In the genomic region with DNA sequence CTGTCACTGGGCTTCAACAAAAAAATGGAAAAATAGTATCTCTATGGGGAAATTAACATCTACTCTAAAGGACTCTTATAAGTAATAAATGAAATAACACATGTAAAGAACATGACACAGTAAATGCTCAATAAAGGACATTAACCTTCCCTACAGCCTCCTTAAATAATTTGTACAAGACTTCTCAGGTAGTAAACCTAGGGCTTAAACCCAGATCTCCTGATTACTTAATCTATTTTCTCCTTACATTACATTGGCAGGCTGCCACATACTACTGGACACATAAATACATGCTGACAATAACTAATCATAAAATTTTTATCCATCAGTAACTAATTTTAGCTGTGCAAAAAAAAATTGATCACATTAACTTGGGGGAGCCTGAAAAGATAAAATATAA, we compare ENCODE assay signal across 20 cellular contexts.
"Had no signal": no experiment of that assay in that cellular context is flagged by ENCODE, and none has a peak within 500 bp of the region (broad histone marks: within the 10 kb centered on the region; RNA-seq: fewer than 3 reads in every experiment).

No MANE protein-coding gene starts in this region.

- FAIRE-seq: endometrium, keratinocyte had no signal

- H3K36me3 ChIP-seq: colonic mucosa, gastrocnemius medialis, lower lobe of right lung had no signal

- H3K9ac ChIP-seq: parathyroid adenoma had no signal

- H3K27me3 ChIP-seq: colonic mucosa, gastrocnemius medialis, testis had no signal

- H3K36me3 Mint-ChIP-seq: natural killer cell treated with Interleukin-12 subunit alpha and Interleukin-12 subunit beta and Interleukin-15 and Interleukin-18, amount 100 ng/mL, for 72 hours had no signal

- H3K4me3 ChIP-seq: colonic mucosa, gastrocnemius medialis, lower lobe of right lung, smooth muscle cell, testis had no signal

- H3K27me3 Mint-ChIP-seq: activated B cell treated with CpG ODN at 0.5 μM for 24 hours; activated CD4-positive, alpha-beta memory T cell treated with anti-CD3 and anti-CD28 coated beads for 36 hours; activated naive CD8-positive, alpha-beta T cell treated with anti-CD3 and anti-CD28 coated beads, Interleukin-2, amount 50 U/mL, for 24 hours; central memory CD8-positive, alpha-beta T cell; natural killer cell treated with Interleukin-12 subunit alpha and Interleukin-12 subunit beta and Interleukin-15 and Interleukin-18, amount 100 ng/mL, for 72 hours; type B pancreatic cell had no signal

- H3K9me3 Mint-ChIP-seq: activated B cell treated with CpG ODN at 0.5 μM for 24 hours; activated CD4-positive, alpha-beta memory T cell treated with anti-CD3 and anti-CD28 coated beads for 36 hours; activated naive CD4-positive, alpha-beta T cell treated with anti-CD3 and anti-CD28 coated beads for 36 hours; activated naive CD8-positive, alpha-beta T cell treated with anti-CD3 and anti-CD28 coated beads, Interleukin-2, amount 50 U/mL, for 24 hours; central memory CD8-positive, alpha-beta T cell; natural killer cell treated with Interleukin-12 subunit alpha and Interleukin-12 subunit beta and Interleukin-15 and Interleukin-18, amount 100 ng/mL, for 72 hours; type B pancreatic cell had no signal

- ATAC-seq: activated naive CD8-positive, alpha-beta T cell treated with anti-CD3 and anti-CD28 coated beads, Interleukin-2, amount 50 U/mL, for 24 hours; esophagus mucosa; gastrocnemius medialis; lower lobe of right lung; natural killer cell treated with Interleukin-12 subunit alpha and Interleukin-12 subunit beta and Interleukin-15 and Interleukin-18, amount 100 ng/mL, for 72 hours; sciatic nerve had no signal

- H3K9me3 ChIP-seq: colonic mucosa, gastrocnemius medialis, lower lobe of right lung, testis had no signal

- H3K4me3 Mint-ChIP-seq: activated B cell treated with CpG ODN at 0.5 μM for 24 hours; activated CD4-positive, alpha-beta memory T cell treated with anti-CD3 and anti-CD28 coated beads for 36 hours; activated naive CD4-positive, alpha-beta T cell treated with anti-CD3 and anti-CD28 coated beads for 36 hours; activated naive CD8-positive, alpha-beta T cell treated with anti-CD3 and anti-CD28 coated beads, Interleukin-2, amount 50 U/mL, for 24 hours; central memory CD8-positive, alpha-beta T cell; natural killer cell treated with Interleukin-12 subunit alpha and Interleukin-12 subunit beta and Interleukin-15 and Interleukin-18, amount 100 ng/mL, for 72 hours; type B pancreatic cell had no signal

- H2AFZ ChIP-seq: parathyroid adenoma had no signal

- H3K27ac Mint-ChIP-seq: activated B cell treated with CpG ODN at 0.5 μM for 24 hours; activated CD4-positive, alpha-beta memory T cell treated with anti-CD3 and anti-CD28 coated beads for 36 hours; activated naive CD4-positive, alpha-beta T cell treated with anti-CD3 and anti-CD28 coated beads for 36 hours; activated naive CD8-positive, alpha-beta T cell treated with anti-CD3 and anti-CD28 coated beads, Interleukin-2, amount 50 U/mL, for 24 hours; natural killer cell treated with Interleukin-12 subunit alpha and Interleukin-12 subunit beta and Interleukin-15 and Interleukin-18, amount 100 ng/mL, for 72 hours; type B pancreatic cell had no signal

- H3K4me2 ChIP-seq: smooth muscle cell had no signal

- DNase-seq: activated B cell treated with CpG ODN at 0.5 μM for 24 hours; activated CD4-positive, alpha-beta memory T cell treated with anti-CD3 and anti-CD28 coated beads for 36 hours; activated CD4-positive, alpha-beta T cell treated with anti-CD3 and anti-CD28 coated beads for 4 hours; activated naive CD4-positive, alpha-beta T cell treated with anti-CD3 and anti-CD28 coated beads for 36 hours; activated naive CD8-positive, alpha-beta T cell treated with anti-CD3 and anti-CD28 coated beads, Interleukin-2, amount 50 U/mL, for 24 hours; aorta; colonic mucosa; gastrocnemius medialis; lower lobe of right lung; stimulated activated CD4-positive, alpha-beta T cell treated with anti-CD3 and anti-CD28 coated beads, Interleukin-4, amount 100 ng/mL, for 1 hour; testis had no signal

- H3K27ac ChIP-seq: colonic mucosa, gastrocnemius medialis, lower lobe of right lung, parathyroid adenoma, testis had no signal
